ENCODE assay signal across 1 cellular context in the genomic region with DNA sequence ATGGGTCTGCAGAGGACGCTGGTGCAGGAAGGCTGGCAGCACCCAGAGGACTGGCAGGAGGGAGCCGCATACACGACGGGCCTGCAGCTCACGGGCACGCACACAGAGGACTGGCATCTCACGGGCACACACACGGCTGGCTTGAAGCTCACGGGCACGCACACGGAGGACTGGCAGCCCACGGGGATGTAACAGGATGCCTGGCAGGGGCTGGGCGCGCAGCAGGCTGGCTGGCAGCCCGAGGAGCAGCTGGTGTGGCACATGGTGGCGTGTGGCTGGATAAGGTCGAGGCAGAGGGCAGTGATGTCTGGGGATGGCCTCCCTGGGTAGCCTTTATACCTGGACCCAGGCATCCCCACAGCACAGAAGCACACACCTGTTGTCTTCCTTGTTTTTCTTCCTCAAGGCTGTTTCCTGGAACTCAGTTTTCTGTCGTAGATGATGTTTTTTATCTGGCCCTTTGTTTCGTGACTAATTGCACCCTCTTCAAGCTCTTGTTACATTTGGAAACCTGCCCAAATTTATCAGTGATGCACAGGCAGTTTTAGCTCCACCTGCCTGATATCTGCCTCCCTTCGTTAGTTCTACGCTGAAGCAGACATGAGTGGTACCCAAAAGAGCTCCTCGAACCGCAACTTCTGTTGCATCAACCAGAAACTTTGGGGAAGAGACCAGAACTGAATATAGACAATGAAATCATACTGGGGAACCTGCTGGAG.
TF ChIP-seq lines count a peak whose summit lies in the region.

A gene with protein sequence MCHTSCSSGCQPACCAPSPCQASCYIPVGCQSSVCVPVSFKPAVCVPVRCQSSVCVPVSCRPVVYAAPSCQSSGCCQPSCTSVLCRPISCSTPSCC (minus strand): TSS at position 303 of the 719 bp plus-strand sequence. CDS start 40 bp downstream, at position 263.

TF ChIP-seq in HCT116, 20 proteins besides CTCF, POLR2A, EP300 and RAD21 (continued from another document):
- TF ChIP-seq JUND (IDR thresholded peaks at IDR 0.05) (no peak), SP1 (IDR thresholded peaks at IDR 0.05; ENCODE audit: low read depth) (no peak)
TF ChIP-seq in HCT116: peak in this region for 0.
